Comparison of ENCODE assay signal across 20 cellular contexts in the genomic region with DNA sequence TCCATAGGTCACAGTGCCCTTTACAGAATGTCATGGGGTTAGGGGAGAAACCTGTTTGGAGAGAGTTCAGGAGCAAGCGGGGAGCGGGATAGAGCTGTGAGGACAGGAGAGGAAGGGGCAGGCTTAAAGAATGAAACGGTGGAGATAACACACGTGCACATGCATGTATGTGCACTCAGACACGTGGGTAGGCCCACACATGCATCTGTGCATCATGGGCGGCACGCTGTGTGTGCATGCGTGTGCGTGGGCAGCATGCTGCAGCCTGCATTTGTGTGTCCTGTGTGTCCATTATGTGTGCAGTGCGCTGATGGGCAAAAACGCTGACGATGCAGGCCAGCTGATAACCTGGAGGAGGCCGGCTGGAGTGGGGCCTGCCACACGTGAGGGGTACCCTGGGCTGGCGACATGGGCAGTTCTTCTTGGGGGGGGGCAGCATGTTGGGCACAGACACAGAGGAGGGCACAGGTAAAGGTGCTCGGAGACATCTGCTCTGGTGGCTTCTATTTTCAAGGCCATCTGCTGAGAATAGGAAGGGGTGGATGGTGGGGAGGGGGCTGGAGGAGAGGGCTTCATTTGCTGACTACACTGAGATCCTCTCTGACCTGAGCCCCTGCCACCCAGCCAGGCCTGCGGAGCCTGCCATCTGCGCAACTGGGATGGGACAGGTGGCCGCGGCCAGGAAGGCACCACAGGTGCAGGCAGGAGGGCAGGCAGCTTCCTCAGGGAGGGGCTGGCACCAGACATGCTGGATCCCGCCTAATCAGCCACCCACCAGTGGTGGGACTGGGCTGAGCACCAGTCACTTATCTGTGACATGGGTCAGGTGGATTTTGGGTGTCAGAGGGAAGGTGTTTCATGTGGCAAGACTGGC.
"Had no signal": no experiment of that assay in that cellular context is flagged by ENCODE, and none has a peak within 500 bp of the region (broad histone marks: within the 10 kb centered on the region; RNA-seq: fewer than 3 reads in every experiment).

No MANE protein-coding gene starts in this region.

- H3K27me3 ChIP-seq: esophagus muscularis mucosa, foreskin keratinocyte, right atrium auricular region, suprapubic skin, tibial artery had no signal

- H3K4me3 Mint-ChIP-seq: activated CD4-positive, alpha-beta T cell treated with anti-CD3 and anti-CD28 coated beads, Interleukin-2, amount 10 ng/mL, durations not matched to agents 7 days and 5 days; activated T-cell treated with anti-CD3 and anti-CD28 coated beads, Interleukin-2, amount 50 U/mL, for 24 hours; WTC11 had no signal

- H3K27ac Mint-ChIP-seq: activated CD4-positive, alpha-beta memory T cell treated with anti-CD3 and anti-CD28 coated beads, Interleukin-2, amount 10 ng/mL, durations not matched to agents 7 days and 5 days; activated CD4-positive, alpha-beta T cell treated with anti-CD3 and anti-CD28 coated beads, Interleukin-2, amount 10 ng/mL, durations not matched to agents 7 days and 5 days; activated T-cell treated with anti-CD3 and anti-CD28 coated beads, Interleukin-2, amount 50 U/mL, for 24 hours; WTC11 had no signal

- H3K9me3 ChIP-seq: esophagus muscularis mucosa, left ventricle myocardium inferior, right atrium auricular region, suprapubic skin, tibial artery had no signal

- H3K27ac ChIP-seq: esophagus muscularis mucosa, foreskin keratinocyte, left ventricle myocardium inferior, right atrium auricular region, suprapubic skin, tibial artery had no signal

- H3K9me3 Mint-ChIP-seq: activated CD4-positive, alpha-beta memory T cell treated with anti-CD3 and anti-CD28 coated beads, Interleukin-2, amount 10 ng/mL, durations not matched to agents 7 days and 5 days; activated CD4-positive, alpha-beta T cell treated with anti-CD3 and anti-CD28 coated beads, Interleukin-2, amount 10 ng/mL, durations not matched to agents 7 days and 5 days; activated T-cell treated with anti-CD3 and anti-CD28 coated beads, Interleukin-2, amount 50 U/mL, for 24 hours; WTC11 had no signal

- H3K4me1 ChIP-seq: foreskin keratinocyte had no signal

- H3K36me3 ChIP-seq: esophagus muscularis mucosa, left ventricle myocardium inferior, right atrium auricular region, suprapubic skin, tibial artery had no signal

- ATAC-seq: foreskin keratinocyte, WTC11 had no signal

- H3K4me3 ChIP-seq: esophagus muscularis mucosa, left ventricle myocardium inferior, right atrium auricular region, smooth muscle cell, suprapubic skin, tibial artery had no signal

- DNase-seq: activated CD4-positive, alpha-beta memory T cell treated with anti-CD3 and anti-CD28 coated beads, Interleukin-2, amount 10 ng/mL, durations not matched to agents 7 days and 5 days; activated CD4-positive, alpha-beta T cell treated with anti-CD3 and anti-CD28 coated beads for 1 hour; activated CD4-positive, alpha-beta T cell treated with anti-CD3 and anti-CD28 coated beads, Interleukin-2, amount 10 ng/mL, durations not matched to agents 7 days and 5 days; activated CD8-positive, alpha-beta memory T cell treated with anti-CD3 and anti-CD28 coated beads, Interleukin-2, amount 50 U/mL, for 48 hours; activated gamma-delta T cell treated with Interleukin-2 at 50 U/mL for 16 hours; activated naive CD4-positive, alpha-beta T cell treated with anti-CD3 and anti-CD28 coated beads, Interleukin-2, amount 50 U/mL, for 16 hours; activated T-cell treated with anti-CD3 and anti-CD28 coated beads, Interleukin-2, amount 50 U/mL, for 24 hours; amniotic stem cell; foreskin keratinocyte; left ventricle myocardium inferior; occipital lobe; stimulated activated CD4-positive, alpha-beta T cell treated with anti-CD3 and anti-CD28 coated beads, Interleukin-1b, Interleukin-23, amount 100 ng/mL, for 48 hours; stimulated activated naive CD4-positive, alpha-beta T cell; T-helper 2 cell; tibial artery had no signal

- H3K36me3 Mint-ChIP-seq: WTC11 had no signal
